8 cellular contexts compared by ENCODE assay signal in the genomic region with DNA sequence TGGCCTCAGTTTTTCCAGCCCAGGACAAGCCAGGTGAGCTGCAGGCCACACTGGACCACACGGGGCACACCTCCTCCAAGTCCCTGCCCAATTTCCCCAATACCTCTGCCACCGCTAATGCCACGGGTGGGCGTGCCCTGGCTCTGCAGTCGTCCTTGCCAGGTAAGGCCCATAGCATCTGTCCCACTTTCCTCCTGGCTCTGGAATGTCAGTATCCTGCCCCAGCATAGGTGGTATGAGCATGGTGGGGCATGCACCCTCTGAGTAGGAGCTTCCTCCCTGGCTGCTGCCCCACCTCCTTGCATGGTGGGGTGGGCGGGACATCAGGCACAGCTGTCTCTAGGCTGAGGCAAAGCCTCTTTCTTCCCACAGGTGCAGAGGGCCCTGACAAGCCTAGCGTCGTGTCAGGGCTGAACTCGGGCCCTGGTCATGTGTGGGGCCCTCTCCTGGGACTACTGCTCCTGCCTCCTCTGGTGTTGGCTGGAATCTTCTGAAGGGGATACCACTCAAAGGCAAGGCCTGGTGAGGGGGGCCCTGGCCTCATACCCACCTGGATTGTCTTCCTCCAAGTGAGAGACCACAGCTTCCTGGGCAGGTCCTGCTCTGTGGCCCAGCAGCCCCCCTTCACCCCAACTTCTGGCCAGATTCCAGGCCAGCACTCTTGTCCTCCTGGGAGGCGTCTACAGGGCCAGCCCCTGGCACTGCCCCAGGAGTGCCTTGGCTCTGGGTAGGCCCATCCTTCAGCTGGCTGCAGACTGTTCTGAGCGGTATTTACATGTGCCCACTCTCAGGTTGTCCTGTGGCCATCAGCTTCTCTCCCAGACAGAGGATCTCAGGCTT. TPM values are rescaled to one million over a fixed set of nuclear protein-coding genes. Genes with fewer than 3 reads are reported as not detected.
DNase-seq lines count a peak whose midpoint lies in the region; ATAC-seq and TF ChIP-seq lines count a peak whose summit lies in the region.

No MANE protein-coding gene starts in this region.

- intact Hi-C loops in mucosa of descending colon (cut with DNase I, micrococcal nuclease): no loop called here
- intact Hi-C loops in esophagus squamous epithelium (cut with DNase I): no loop called here

- no peaks in the 10 kb centered on the region for H3K27me3 ChIP-seq in esophagus squamous epithelium

- ATAC-seq in activated T-cell treated with anti-CD3 and anti-CD28 coated beads, Interleukin-2, amount 50 U/mL, for 72 hours (replicated peaks in 1 of 2): peak; percentile 36 to 44
- ATAC-seq in mucosa of descending colon: peak; percentile 46
- ATAC-seq in GM19397 (IDR thresholded peaks at IDR 0.05; ENCODE audit: unreplicated experiment): no peak
- ATAC-seq in HG02970 (IDR thresholded peaks at IDR 0.05; ENCODE audit: low FRiP score, unreplicated experiment): no peak
- no peak for ATAC-seq in HG03442 (IDR thresholded peaks at IDR 0.05; ENCODE audit: unreplicated experiment)

- no peak for TF ChIP-seq POLR2A in esophagus squamous epithelium (IDR thresholded peaks at IDR 0.05)

- H3K36me3 Mint-ChIP-seq in activated T-cell treated with anti-CD3 and anti-CD28 coated beads, Interleukin-2, amount 50 U/mL, for 72 hours (ENCODE audit: insufficient read depth in 2 of 2): peaks cover 2 to 5% of the 10 kb centered on the region in 2 donors

- no peaks in the 10 kb centered on the region for H3K9me3 ChIP-seq in mucosa of descending colon
- no peaks in the 10 kb centered on the region for H3K9me3 ChIP-seq in esophagus squamous epithelium

- H3K9me3 Mint-ChIP-seq in activated T-cell treated with anti-CD3 and anti-CD28 coated beads, Interleukin-2, amount 50 U/mL, for 72 hours: no peaks in the 10 kb centered on the region

- 40 to 51% methylated on average over 3 to 4 of the region's 11 CpGs for WGBS in esophagus squamous epithelium, 2 donors

- H3K27ac ChIP-seq in esophagus squamous epithelium: peak overlapping the region in 1 of 4 donors; percentile 10

- H3K4me1 ChIP-seq in mucosa of descending colon (ENCODE audit: low read depth): no peaks in the 10 kb centered on the region
- H3K4me1 ChIP-seq in esophagus squamous epithelium: peaks cover 0 to 38% (median 16%) of the 10 kb centered on the region in 3 donors

- peaks cover 51% of the 10 kb centered on the region for H3K4me1 Mint-ChIP-seq in activated T-cell treated with anti-CD3 and anti-CD28 coated beads, Interleukin-2, amount 50 U/mL, for 72 hours (ENCODE audit: low read depth)

- H3K4me3 Mint-ChIP-seq in activated T-cell treated with anti-CD3 and anti-CD28 coated beads, Interleukin-2, amount 50 U/mL, for 72 hours: peak overlapping the region; percentile 64 to 76

- no peaks in the 10 kb centered on the region for H3K27me3 Mint-ChIP-seq in activated T-cell treated with anti-CD3 and anti-CD28 coated beads, Interleukin-2, amount 50 U/mL, for 72 hours (ENCODE audit: low read depth)

- peaks cover 3% of the 10 kb centered on the region for H3K36me3 ChIP-seq in mucosa of descending colon (ENCODE audit: low read depth)
- H3K36me3 ChIP-seq in esophagus squamous epithelium: peaks cover 0 to 25% (median 1%) of the 10 kb centered on the region in 3 donors

- TF ChIP-seq CTCF in mucosa of descending colon (IDR thresholded peaks at IDR 0.05): no peak
- TF ChIP-seq CTCF in esophagus squamous epithelium (IDR thresholded peaks at IDR 0.05): no peak

- DNase-seq in Daoy (ENCODE audit: low read depth) (peak; percentile 26), mucosa of descending colon (no peak), esophagus squamous epithelium (lab: John Stamatoyannopoulos, UW) (no peak)
- DNase-seq in Jurkat, Clone E6-1 (ENCODE audit: low read depth, low spot score): peak; percentile 82
- no peak for DNase-seq in activated T-cell treated with anti-CD3 and anti-CD28 coated beads, Interleukin-2, amount 50 U/mL, for 72 hours

- H3K4me3 ChIP-seq in Jurkat, Clone E6-1 (ENCODE audit: low read length): peak overlapping the region; percentile 45
- no peak overlapping the region for H3K4me3 ChIP-seq in mucosa of descending colon
- H3K4me3 ChIP-seq in esophagus squamous epithelium: no peak overlapping the region

- peak overlapping the region; percentile 19 for H3K27ac Mint-ChIP-seq in activated T-cell treated with anti-CD3 and anti-CD28 coated beads, Interleukin-2, amount 50 U/mL, for 72 hours

RNA-seq across cellular contexts. Expression of a gene that starts 9.1 kb away (rescaled TPM):
- total RNA-seq in Daoy (2014; rRNA removed; shearing (Covaris generic)): 0.06 TPM in 1 of 2 replicates, not detected in the other
- polyA plus RNA-seq in Jurkat, Clone E6-1 (2012; ENCODE audit: insufficient read depth, insufficient read length): 20.2 TPM
- 1 to 10 TPM in 1 of 2 donors, under 1 TPM in 1; 0.14 to 4.2 TPM for total RNA-seq in activated T-cell treated with anti-CD3 and anti-CD28 coated beads, Interleukin-2, amount 50 U/mL, for 72 hours
- 1 to 10 TPM in 2 of 3 donors, under 1 TPM in 1; 0.46 to 6.1 (median 3.9) TPM for total RNA-seq in mucosa of descending colon
- total RNA-seq in esophagus squamous epithelium: 1 to 10 TPM; 1.0 to 8.4 (median 2.2) TPM

RNA-seq across cellular contexts. Expression of a gene that starts 22.3 kb away (rescaled TPM):
- 279 and 292 TPM in 2 replicates for total RNA-seq in Daoy (2014; rRNA removed; shearing (Covaris generic))
- polyA plus RNA-seq in Jurkat, Clone E6-1 (2012; ENCODE audit: insufficient read depth, insufficient read length): 112 TPM
- 100 to 1,000 TPM; 116 to 149 TPM for total RNA-seq in activated T-cell treated with anti-CD3 and anti-CD28 coated beads, Interleukin-2, amount 50 U/mL, for 72 hours
- total RNA-seq in mucosa of descending colon (100 to 1,000 TPM; 153 to 186 (median 157) TPM), esophagus squamous epithelium (100 to 1,000 TPM; 101 to 153 (median 111) TPM)

RNA-seq across cellular contexts. Expression of a gene that starts 41.8 kb away (rescaled TPM):
- not detected in 2 replicates for total RNA-seq in Daoy (2014; rRNA removed; shearing (Covaris generic))
- polyA plus RNA-seq in Jurkat, Clone E6-1 (2012; ENCODE audit: insufficient read depth, insufficient read length): not detected
- total RNA-seq in activated T-cell treated with anti-CD3 and anti-CD28 coated beads, Interleukin-2, amount 50 U/mL, for 72 hours: 1 to 10 TPM; 1.4 to 3.2 TPM
- total RNA-seq in mucosa of descending colon (10 to 100 TPM in 2 of 3 donors, 1 to 10 TPM in 1; 6.9 to 18.3 (median 14.1) TPM), esophagus squamous epithelium (10 to 100 TPM in 1 of 4 donors, 1 to 10 TPM in 3; 2.6 to 13.4 (median 5.3) TPM)

Comparison
In these comparisons a context has a peak if more than half of its experiments do, and no peak if none do; other contexts are left out.
1. DNase-seq: peak in Daoy (single experiment) and Jurkat, Clone E6-1 (single experiment); none in activated T-cell treated with anti-CD3 and anti-CD28 coated beads, Interleukin-2, amount 50 U/mL, for 72 hours (0 of 2), mucosa of descending colon (0 of 3) and esophagus squamous epithelium (single experiment).
2. ATAC-seq: peak in activated T-cell treated with anti-CD3 and anti-CD28 coated beads, Interleukin-2, amount 50 U/mL, for 72 hours (2 of 2) and mucosa of descending colon (single experiment); none in GM19397 (single experiment), HG02970 (single experiment) and HG03442 (single experiment).